Comparison of ENCODE assay signal across 17 cellular contexts in genomic region chr12:6695313-6696045, GRCh38.
"Had no signal": no experiment of that assay in that cellular context is flagged by ENCODE, and none has a peak within 500 bp of the region (broad histone marks: within the 10 kb centered on the region; RNA-seq: fewer than 3 reads in every experiment).

No MANE protein-coding gene starts in this region.

- H3K4me3 Mint-ChIP-seq: activated CD8-positive, alpha-beta memory T cell treated with anti-CD3 and anti-CD28 coated beads, Interleukin-2, amount 10 ng/mL, durations not matched to agents 7 days and 5 days; activated naive CD8-positive, alpha-beta T cell; activated T-cell treated with anti-CD3 and anti-CD28 coated beads, Interleukin-2, amount 50 U/mL, for 24 hours; naive thymus-derived CD4-positive, alpha-beta T cell had no signal

- ATAC-seq: activated CD8-positive, alpha-beta memory T cell treated with anti-CD3 and anti-CD28 coated beads, Interleukin-2, amount 10 ng/mL, durations not matched to agents 7 days and 5 days; left colon; naive thymus-derived CD4-positive, alpha-beta T cell; psoas muscle had no signal

- H3K9me3 Mint-ChIP-seq: activated T-cell treated with anti-CD3 and anti-CD28 coated beads, Interleukin-2, amount 50 U/mL, for 24 hours; naive thymus-derived CD4-positive, alpha-beta T cell had no signal

- H3K27ac Mint-ChIP-seq: activated CD8-positive, alpha-beta memory T cell treated with anti-CD3 and anti-CD28 coated beads, Interleukin-2, amount 10 ng/mL, durations not matched to agents 7 days and 5 days; activated naive CD8-positive, alpha-beta T cell; activated T-cell treated with anti-CD3 and anti-CD28 coated beads, Interleukin-2, amount 50 U/mL, for 24 hours; naive thymus-derived CD4-positive, alpha-beta T cell had no signal

- H3K36me3 ChIP-seq: esophagus squamous epithelium, right lobe of liver, stomach had no signal

- H3K9me3 ChIP-seq: esophagus squamous epithelium, psoas muscle, right lobe of liver, stomach had no signal

- H3K27me3 ChIP-seq: right lobe of liver had no signal

- DNase-seq: activated CD4-positive, alpha-beta T cell treated with anti-CD3 and anti-CD28 coated beads, Interleukin-2, amount 50 U/mL, for 48 hours; activated CD4-positive, CD25-positive, alpha-beta regulatory T cell treated with anti-CD3 and anti-CD28 coated beads, Interleukin-2, amount 50 U/mL, for 72 hours; activated CD8-positive, alpha-beta memory T cell treated with anti-CD3 and anti-CD28 coated beads, Interleukin-2, amount 10 ng/mL, durations not matched to agents 7 days and 5 days; activated effector memory CD4-positive, alpha-beta T cell treated with Interleukin-2 at 50 U/mL for 16 hours; activated T-cell treated with anti-CD3 and anti-CD28 coated beads, Interleukin-2, amount 50 U/mL, for 24 hours; amygdala; esophagus squamous epithelium; foreskin fibroblast; head of caudate nucleus; left colon; naive thymus-derived CD4-positive, alpha-beta T cell; occipital lobe; psoas muscle; right lobe of liver; stimulated activated CD4-positive, alpha-beta T cell treated with anti-CD3 and anti-CD28 coated beads, Interleukin-2, amount 100 ng/mL, for 24 hours; stomach had no signal

- H3K4me3 ChIP-seq: esophagus squamous epithelium, psoas muscle, right lobe of liver, stomach had no signal
